ENCODE assay signal across 11 cellular contexts in the genomic region with DNA sequence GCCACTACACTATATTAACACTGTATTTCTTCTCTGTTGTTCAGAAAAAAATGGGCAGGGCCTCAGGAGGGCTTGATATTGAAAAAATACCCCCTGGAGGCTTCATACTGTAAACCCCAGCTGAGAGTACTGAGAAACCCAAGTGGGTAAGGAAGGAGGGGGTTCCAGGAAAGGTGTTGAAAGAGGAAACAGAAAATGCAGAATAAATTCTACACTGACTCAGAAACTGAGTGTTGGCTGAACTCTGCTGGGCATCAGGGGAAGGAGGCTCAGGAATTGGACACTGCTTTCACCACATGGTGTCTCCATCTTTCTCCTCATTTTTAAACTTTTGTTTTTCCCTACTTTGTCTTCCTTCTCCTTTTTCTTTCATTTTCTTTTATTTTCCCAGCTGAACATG.
DNase-seq lines count a peak whose midpoint lies in the region; ATAC-seq and TF ChIP-seq lines count a peak whose summit lies in the region.
"Had no signal": no experiment of that assay in that cellular context is flagged by ENCODE, and none has a peak within 500 bp of the region (broad histone marks: within the 10 kb centered on the region; RNA-seq: fewer than 3 reads in every experiment).

No MANE protein-coding gene starts in this region.

- ATAC-seq in SK-N-SH treated with all-trans-retinoic acid at 6 μM for 48 hours (peak; percentile 61), GM21528 (IDR thresholded peaks at IDR 0.05; ENCODE audit: low FRiP score, unreplicated experiment) (no peak), GM18858 (IDR thresholded peaks at IDR 0.05; ENCODE audit: unreplicated experiment) (no peak)
- ATAC-seq: naive thymus-derived CD4-positive, alpha-beta T cell; WTC11 had no signal

- no peak overlapping the region for H3K27ac ChIP-seq in colonic mucosa

- H3K9ac ChIP-seq in colonic mucosa (ENCODE audit: low read depth in 2 of 2, low read length in 2 of 2) = no peak overlapping the region

- intact Hi-C loops in colonic mucosa (cut with DNase I) = no loop called here

- no peaks in the 10 kb centered on the region for H3K9me3 ChIP-seq in colonic mucosa

- no peak overlapping the region for H3K4me3 ChIP-seq in AG04449 (ENCODE audit: low read depth, low read length)
- H3K4me3 ChIP-seq in colonic mucosa = no peak overlapping the region

- no peaks in the 10 kb centered on the region for H3K36me3 ChIP-seq in colonic mucosa

- TF ChIP-seq CTCF in AG04449 (IDR thresholded peaks at IDR 0.05; ENCODE audit: insufficient read depth, low read length, missing control alignments) (peak; percentile 19), GM12872 (IDR thresholded peaks at IDR 0.05; ENCODE audit: insufficient read depth, low read depth, low read length) (peak; percentile 8; the same call in 1 of the 3 replicates), colonic mucosa (IDR thresholded peaks at IDR 0.05) (no peak)

- DNase-seq in AG04449 (ENCODE audit: low read depth, low spot score) (no peak), fibroblast of peridontal ligament (ENCODE audit: extremely low read depth) (peak; percentile 54), hypothalamus (lab: John Stamatoyannopoulos, UW) (no peak), colonic mucosa (no peak)
- DNase-seq: naive thymus-derived CD4-positive, alpha-beta T cell; NCI-H187 treated with DMSO at 0.1 percent for 48 hours had no signal

- no peaks in the 10 kb centered on the region for H3K4me1 ChIP-seq in colonic mucosa

- POLR2A ChIA-PET in AG04449 (lab: Yijun Ruan, JAX) = no interaction called here

- H3K27me3 ChIP-seq in colonic mucosa = no peaks in the 10 kb centered on the region

- CTCF ChIA-PET in AG04449 (lab: Yijun Ruan, JAX) = interaction anchor here (0.7 to 1.5 kb wide), 6 partner anchors 10 to 209 kb away, joined by 3 to 4 read pairs (median 3); no protein-coding TSS in a partner anchor

TF ChIP-seq in SK-N-SH treated with all-trans-retinoic acid at 6 μM for 48 hours, 23 proteins besides CTCF, POLR2A, EP300 and RAD21:
- TF ChIP-seq TOX (CRISPR knock-in tag; IDR thresholded peaks at IDR 0.05; ENCODE audit: borderline replicate concordance) = no peak
- no peak for TF ChIP-seq ZNF8 (CRISPR knock-in tag; IDR thresholded peaks at IDR 0.05)
- no peak for TF ChIP-seq RARB (CRISPR knock-in tag; IDR thresholded peaks at IDR 0.05)
- TF ChIP-seq GLIS3 (CRISPR knock-in tag; IDR thresholded peaks at IDR 0.05) = no peak
- TF ChIP-seq ZFP30 (CRISPR knock-in tag; IDR thresholded peaks at IDR 0.05) = no peak
- TF ChIP-seq, protein P1, sequence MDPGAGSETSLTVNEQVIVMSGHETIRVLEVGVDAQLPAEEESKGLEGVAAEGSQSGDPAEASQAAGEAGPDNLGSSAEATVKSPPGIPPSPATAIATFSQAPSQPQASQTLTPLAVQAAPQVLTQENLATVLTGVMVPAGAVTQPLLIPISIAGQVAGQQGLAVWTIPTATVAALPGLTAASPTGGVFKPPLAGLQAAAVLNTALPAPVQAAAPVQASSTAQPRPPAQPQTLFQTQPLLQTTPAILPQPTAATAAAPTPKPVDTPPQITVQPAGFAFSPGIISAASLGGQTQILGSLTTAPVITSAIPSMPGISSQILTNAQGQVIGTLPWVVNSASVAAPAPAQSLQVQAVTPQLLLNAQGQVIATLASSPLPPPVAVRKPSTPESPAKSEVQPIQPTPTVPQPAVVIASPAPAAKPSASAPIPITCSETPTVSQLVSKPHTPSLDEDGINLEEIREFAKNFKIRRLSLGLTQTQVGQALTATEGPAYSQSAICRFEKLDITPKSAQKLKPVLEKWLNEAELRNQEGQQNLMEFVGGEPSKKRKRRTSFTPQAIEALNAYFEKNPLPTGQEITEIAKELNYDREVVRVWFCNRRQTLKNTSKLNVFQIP (CRISPR knock-in tag; IDR thresholded peaks at IDR 0.05; ENCODE audit: borderline replicate concordance, low read depth) = no peak
- no peak for TF ChIP-seq ESRRG (CRISPR knock-in tag; IDR thresholded peaks at IDR 0.05)
- TF ChIP-seq ZC3H10 (CRISPR knock-in tag; IDR thresholded peaks at IDR 0.05) = no peak
- TF ChIP-seq, protein P2, sequence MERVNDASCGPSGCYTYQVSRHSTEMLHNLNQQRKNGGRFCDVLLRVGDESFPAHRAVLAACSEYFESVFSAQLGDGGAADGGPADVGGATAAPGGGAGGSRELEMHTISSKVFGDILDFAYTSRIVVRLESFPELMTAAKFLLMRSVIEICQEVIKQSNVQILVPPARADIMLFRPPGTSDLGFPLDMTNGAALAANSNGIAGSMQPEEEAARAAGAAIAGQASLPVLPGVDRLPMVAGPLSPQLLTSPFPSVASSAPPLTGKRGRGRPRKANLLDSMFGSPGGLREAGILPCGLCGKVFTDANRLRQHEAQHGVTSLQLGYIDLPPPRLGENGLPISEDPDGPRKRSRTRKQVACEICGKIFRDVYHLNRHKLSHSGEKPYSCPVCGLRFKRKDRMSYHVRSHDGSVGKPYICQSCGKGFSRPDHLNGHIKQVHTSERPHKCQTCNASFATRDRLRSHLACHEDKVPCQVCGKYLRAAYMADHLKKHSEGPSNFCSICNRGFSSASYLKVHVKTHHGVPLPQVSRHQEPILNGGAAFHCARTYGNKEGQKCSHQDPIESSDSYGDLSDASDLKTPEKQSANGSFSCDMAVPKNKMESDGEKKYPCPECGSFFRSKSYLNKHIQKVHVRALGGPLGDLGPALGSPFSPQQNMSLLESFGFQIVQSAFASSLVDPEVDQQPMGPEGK (CRISPR knock-in tag; IDR thresholded peaks at IDR 0.05; ENCODE audit: borderline replicate concordance) = no peak
- TF ChIP-seq TCF4 (CRISPR knock-in tag; IDR thresholded peaks at IDR 0.05; ENCODE audit: borderline replicate concordance) = no peak
- TF ChIP-seq, protein P3, sequence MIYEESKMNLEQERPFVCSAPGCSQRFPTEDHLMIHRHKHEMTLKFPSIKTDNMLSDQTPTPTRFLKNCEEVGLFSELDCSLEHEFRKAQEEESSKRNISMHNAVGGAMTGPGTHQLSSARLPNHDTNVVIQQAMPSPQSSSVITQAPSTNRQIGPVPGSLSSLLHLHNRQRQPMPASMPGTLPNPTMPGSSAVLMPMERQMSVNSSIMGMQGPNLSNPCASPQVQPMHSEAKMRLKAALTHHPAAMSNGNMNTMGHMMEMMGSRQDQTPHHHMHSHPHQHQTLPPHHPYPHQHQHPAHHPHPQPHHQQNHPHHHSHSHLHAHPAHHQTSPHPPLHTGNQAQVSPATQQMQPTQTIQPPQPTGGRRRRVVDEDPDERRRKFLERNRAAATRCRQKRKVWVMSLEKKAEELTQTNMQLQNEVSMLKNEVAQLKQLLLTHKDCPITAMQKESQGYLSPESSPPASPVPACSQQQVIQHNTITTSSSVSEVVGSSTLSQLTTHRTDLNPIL (CRISPR knock-in tag; IDR thresholded peaks at IDR 0.05; ENCODE audit: low read depth) = no peak
- no peak for TF ChIP-seq PPARA (CRISPR knock-in tag; IDR thresholded peaks at IDR 0.05; ENCODE audit: borderline replicate concordance)
- TF ChIP-seq BACH2 (CRISPR knock-in tag; IDR thresholded peaks at IDR 0.05; ENCODE audit: borderline replicate concordance) = no peak
- TF ChIP-seq, protein P4, sequence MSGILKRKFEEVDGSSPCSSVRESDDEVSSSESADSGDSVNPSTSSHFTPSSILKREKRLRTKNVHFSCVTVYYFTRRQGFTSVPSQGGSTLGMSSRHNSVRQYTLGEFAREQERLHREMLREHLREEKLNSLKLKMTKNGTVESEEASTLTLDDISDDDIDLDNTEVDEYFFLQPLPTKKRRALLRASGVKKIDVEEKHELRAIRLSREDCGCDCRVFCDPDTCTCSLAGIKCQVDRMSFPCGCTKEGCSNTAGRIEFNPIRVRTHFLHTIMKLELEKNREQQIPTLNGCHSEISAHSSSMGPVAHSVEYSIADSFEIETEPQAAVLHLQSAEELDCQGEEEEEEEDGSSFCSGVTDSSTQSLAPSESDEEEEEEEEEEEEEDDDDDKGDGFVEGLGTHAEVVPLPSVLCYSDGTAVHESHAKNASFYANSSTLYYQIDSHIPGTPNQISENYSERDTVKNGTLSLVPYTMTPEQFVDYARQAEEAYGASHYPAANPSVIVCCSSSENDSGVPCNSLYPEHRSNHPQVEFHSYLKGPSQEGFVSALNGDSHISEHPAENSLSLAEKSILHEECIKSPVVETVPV (CRISPR knock-in tag; IDR thresholded peaks at IDR 0.05) = no peak
- TF ChIP-seq, protein P5, sequence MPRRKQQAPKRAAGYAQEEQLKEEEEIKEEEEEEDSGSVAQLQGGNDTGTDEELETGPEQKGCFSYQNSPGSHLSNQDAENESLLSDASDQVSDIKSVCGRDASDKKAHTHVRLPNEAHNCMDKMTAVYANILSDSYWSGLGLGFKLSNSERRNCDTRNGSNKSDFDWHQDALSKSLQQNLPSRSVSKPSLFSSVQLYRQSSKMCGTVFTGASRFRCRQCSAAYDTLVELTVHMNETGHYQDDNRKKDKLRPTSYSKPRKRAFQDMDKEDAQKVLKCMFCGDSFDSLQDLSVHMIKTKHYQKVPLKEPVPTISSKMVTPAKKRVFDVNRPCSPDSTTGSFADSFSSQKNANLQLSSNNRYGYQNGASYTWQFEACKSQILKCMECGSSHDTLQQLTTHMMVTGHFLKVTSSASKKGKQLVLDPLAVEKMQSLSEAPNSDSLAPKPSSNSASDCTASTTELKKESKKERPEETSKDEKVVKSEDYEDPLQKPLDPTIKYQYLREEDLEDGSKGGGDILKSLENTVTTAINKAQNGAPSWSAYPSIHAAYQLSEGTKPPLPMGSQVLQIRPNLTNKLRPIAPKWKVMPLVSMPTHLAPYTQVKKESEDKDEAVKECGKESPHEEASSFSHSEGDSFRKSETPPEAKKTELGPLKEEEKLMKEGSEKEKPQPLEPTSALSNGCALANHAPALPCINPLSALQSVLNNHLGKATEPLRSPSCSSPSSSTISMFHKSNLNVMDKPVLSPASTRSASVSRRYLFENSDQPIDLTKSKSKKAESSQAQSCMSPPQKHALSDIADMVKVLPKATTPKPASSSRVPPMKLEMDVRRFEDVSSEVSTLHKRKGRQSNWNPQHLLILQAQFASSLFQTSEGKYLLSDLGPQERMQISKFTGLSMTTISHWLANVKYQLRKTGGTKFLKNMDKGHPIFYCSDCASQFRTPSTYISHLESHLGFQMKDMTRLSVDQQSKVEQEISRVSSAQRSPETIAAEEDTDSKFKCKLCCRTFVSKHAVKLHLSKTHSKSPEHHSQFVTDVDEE (CRISPR knock-in tag; IDR thresholded peaks at IDR 0.05) = no peak
